In the genomic region with DNA sequence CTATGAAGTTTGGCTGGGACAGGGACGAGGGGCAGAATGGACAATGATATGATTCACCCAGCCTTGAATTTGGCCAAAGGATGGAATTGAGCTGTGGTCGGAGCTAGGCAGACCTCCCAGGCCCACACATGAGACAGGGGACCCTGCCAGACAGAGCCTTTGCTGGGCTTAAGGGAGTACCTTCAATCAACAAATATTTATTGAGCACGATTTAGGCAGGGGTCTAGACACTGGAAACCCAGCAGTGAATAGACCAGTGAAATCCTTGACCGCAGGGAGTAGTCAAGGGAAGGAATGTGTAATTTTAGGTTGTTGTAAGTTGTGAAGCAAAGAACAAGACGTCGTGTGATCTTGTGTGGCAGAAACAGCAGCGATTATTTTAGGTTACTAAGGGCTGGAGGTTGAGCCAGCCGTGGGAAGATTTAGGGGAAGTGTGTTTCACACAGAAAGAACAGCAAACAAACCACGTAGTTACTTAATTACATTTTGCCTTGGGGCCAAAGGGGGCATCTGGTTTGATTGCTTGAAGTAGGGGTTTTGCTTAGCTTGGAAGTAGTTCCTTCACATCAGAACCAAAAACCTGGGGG, we compare ENCODE assay signal across 1 cellular context.
TF ChIP-seq lines count a peak whose summit lies in the region.

No MANE protein-coding gene starts in this region.

TF ChIP-seq in HepG2, 621 proteins besides CTCF, POLR2A, EP300 and RAD21:
- TF ChIP-seq, protein P1, sequence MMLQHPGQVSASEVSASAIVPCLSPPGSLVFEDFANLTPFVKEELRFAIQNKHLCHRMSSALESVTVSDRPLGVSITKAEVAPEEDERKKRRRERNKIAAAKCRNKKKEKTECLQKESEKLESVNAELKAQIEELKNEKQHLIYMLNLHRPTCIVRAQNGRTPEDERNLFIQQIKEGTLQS (CRISPR knock-in tag; IDR thresholded peaks at IDR 0.05): no peak
- no peak for TF ChIP-seq RORA (CRISPR knock-in tag; IDR thresholded peaks at IDR 0.05)
- no peak for TF ChIP-seq ZFP82 (CRISPR knock-in tag; IDR thresholded peaks at IDR 0.05; ENCODE audit: borderline replicate concordance)
- no peak for TF ChIP-seq SIX4 (CRISPR knock-in tag; IDR thresholded peaks at IDR 0.05)
- no peak for TF ChIP-seq ZNF577 (CRISPR knock-in tag; IDR thresholded peaks at IDR 0.05; ENCODE audit: borderline replicate concordance, low read depth)
- TF ChIP-seq SKI (IDR thresholded peaks at IDR 0.05; ENCODE audit: partially characterized antibody): no peak
